Comparison of ENCODE assay signal across 11 cellular contexts in the genomic region with DNA sequence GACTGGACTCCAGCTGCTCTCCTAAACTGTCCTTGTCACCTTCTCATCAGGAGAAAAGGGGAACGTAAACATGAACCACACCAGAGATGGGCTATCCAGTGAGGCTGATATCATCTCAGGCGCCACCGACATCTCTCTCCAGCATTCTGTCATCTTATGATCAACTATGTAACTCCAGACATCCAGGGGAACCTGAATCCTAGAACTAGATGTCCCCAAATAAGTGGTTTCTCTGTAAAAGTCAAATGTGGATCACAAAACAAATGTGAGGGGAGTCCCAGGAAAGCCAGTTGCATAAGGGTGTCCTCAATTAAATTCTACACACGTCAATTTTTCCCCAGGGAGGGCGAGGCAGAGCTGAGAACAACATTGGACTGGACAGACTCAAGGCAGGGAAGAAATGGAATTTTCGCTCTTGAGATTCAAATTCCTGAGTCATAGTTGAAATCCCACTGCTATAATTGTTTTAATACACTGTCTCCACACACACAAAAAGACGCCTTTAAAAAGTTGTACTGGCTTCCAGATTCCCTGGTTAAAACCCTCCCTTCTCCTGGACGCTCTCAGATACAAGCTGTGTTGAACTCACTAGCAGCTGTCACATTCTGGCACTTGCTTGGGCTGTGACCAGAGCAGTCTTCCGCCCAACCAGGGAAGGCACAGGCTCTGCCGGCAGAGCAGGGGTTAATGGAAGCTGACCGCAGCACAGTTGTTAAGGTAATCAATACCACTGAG.
DNase-seq lines count a peak whose midpoint lies in the region; ATAC-seq and TF ChIP-seq lines count a peak whose summit lies in the region.
"Had no signal": no experiment of that assay in that cellular context is flagged by ENCODE, and none has a peak within 500 bp of the region (broad histone marks: within the 10 kb centered on the region; RNA-seq: fewer than 3 reads in every experiment).

No MANE protein-coding gene starts in this region.

- H3K4me3 ChIP-seq in Panc1 (ENCODE audit: low read depth in 2 of 2, low read length in 2 of 2) (no peak overlapping the region), esophagus muscularis mucosa (peak overlapping the region in 2 of 4 donors; percentile 4 to 17), mucosa of descending colon (no peak overlapping the region), tibial artery (peak overlapping the region; percentile 17 to 32)

- BruUV-seq in Panc1 (replicated peaks; lab: Mats Ljungman, UMichigan), result TSS peak; percentile 55

- H3K27ac ChIP-seq in Panc1 (ENCODE audit: low read length) (no peak overlapping the region), esophagus muscularis mucosa (replicated peaks in 1 of 4) (peak overlapping the region; percentile 65 to 81 (median 78)), tibial artery (peak overlapping the region; percentile 82 to 89)

- ATAC-seq in Panc1 (no peak), mucosa of descending colon (peak; percentile 13)
- ATAC-seq: T-cell had no signal

- CTCF ChIA-PET in Panc1 (lab: Charles Lee), result no interaction called here

- TF ChIP-seq EP300 in esophagus muscularis mucosa (IDR thresholded peaks at IDR 0.05), result peak; percentile 58

- H3K9me3 ChIP-seq in Panc1 (ENCODE audit: control insufficient read depth, insufficient read depth, low read depth, low read length) (no peaks in the 10 kb centered on the region), esophagus muscularis mucosa (no peaks in the 10 kb centered on the region), mucosa of descending colon (no peaks in the 10 kb centered on the region), tibial artery (no peaks in the 10 kb centered on the region)

- TF ChIP-seq POLR2A in esophagus muscularis mucosa (IDR thresholded peaks at IDR 0.05; ENCODE audit: low read depth), result no peak

- TF ChIP-seq CTCF in Panc1 (IDR thresholded peaks at IDR 0.05) (no peak), esophagus muscularis mucosa (IDR thresholded peaks at IDR 0.05) (no peak), mucosa of descending colon (IDR thresholded peaks at IDR 0.05) (no peak), tibial artery (IDR thresholded peaks at IDR 0.05) (no peak)

- POLR2A ChIA-PET in Panc1 (lab: Charles Lee), result no interaction called here

- DNase-seq in Panc1 (ENCODE audit: low read depth, low spot score) (no peak), esophagus muscularis mucosa (ENCODE audit: extremely low spot score) (no peak), mucosa of descending colon (no peak), tibial artery (peak; percentile 90 to 91), SKM-1 treated with dmso at 0.1 percent for 144 hours (lab: John Stamatoyannopoulos, UW; ENCODE audit: unreplicated experiment) (no peak), NCI-H345 (lab: John Stamatoyannopoulos, UW) (no peak)
- DNase-seq in stimulated activated CD4-positive, alpha-beta T cell treated with anti-CD3 and anti-CD28 coated beads, Interleukin-4, amount 100 ng/mL, for 1 hour, result no peak
- DNase-seq: activated T-cell treated with anti-CD3 and anti-CD28 coated beads, Interleukin-2, amount 50 U/mL, for 1 hour; mesendoderm; NCI-H2029; T-cell had no signal

- H3K36me3 ChIP-seq in Panc1 (ENCODE audit: control insufficient read depth, insufficient read depth, low read length) (no peaks in the 10 kb centered on the region), esophagus muscularis mucosa (no peaks in the 10 kb centered on the region), mucosa of descending colon (ENCODE audit: low read depth) (no peaks in the 10 kb centered on the region), tibial artery (no peaks in the 10 kb centered on the region)

- WGBS in esophagus muscularis mucosa, result 36% methylated on average over 11 of the region's 11 CpGs

- intact Hi-C loops in Panc1 (cut with micrococcal nuclease; ENCODE audit: unreplicated experiment) (no loop called here), esophagus muscularis mucosa (cut with DNase I) (loop anchor here (5.0 kb wide), 1 partner anchor 67 kb away; no protein-coding TSS in a partner anchor), mucosa of descending colon (cut with DNase I, micrococcal nuclease) (no loop called here), tibial artery (cut with DNase I; ENCODE audit: low total_unique reads) (loop anchor here (5.0 to 10.0 kb wide), 2 partner anchors 38 to 59 kb away; a partner anchor contains a TSS)

- H3K27me3 ChIP-seq in Panc1 (ENCODE audit: control insufficient read depth, insufficient read depth, low read length), result no peaks in the 10 kb centered on the region
- no peaks in the 10 kb centered on the region for H3K27me3 ChIP-seq in esophagus muscularis mucosa
- H3K27me3 ChIP-seq in tibial artery, result no peaks in the 10 kb centered on the region

- H3K4me1 ChIP-seq in Panc1 (ENCODE audit: control insufficient read depth, insufficient read depth, low read length) (peaks cover 1% of the 10 kb centered on the region), esophagus muscularis mucosa (peaks cover 60 to 74% (median 67%) of the 10 kb centered on the region in 4 donors), mucosa of descending colon (ENCODE audit: low read depth) (peaks cover 16% of the 10 kb centered on the region), tibial artery (peaks cover 8 to 95% (median 56%) of the 10 kb centered on the region in 4 donors)

- in situ Hi-C loops in Panc1 (cut with HindIII; ENCODE audit: low pct_unique_long_range_greater_than_20kb, low sequenced_read_pairs), result no loop called here

Comparison
In these comparisons a context has a peak if more than half of its experiments do, and no peak if none do; other contexts are left out.
1. DNase-seq: peak in tibial artery (2 of 2); none in Panc1 (single experiment), esophagus muscularis mucosa (single experiment), mucosa of descending colon (0 of 3), SKM-1 treated with dmso at 0.1 percent for 144 hours (single experiment), stimulated activated CD4-positive, alpha-beta T cell treated with anti-CD3 and anti-CD28 coated beads, Interleukin-4, amount 100 ng/mL, for 1 hour (single experiment) and NCI-H345 (single experiment).
2. H3K4me3 ChIP-seq: peak in tibial artery (2 of 2); none in Panc1 (0 of 2) and mucosa of descending colon (single experiment).
3. intact Hi-C loops: an anchor here in esophagus muscularis mucosa (5.0 kb wide) and tibial artery (5.0 to 10.0 kb wide); none called in Panc1 and mucosa of descending colon.